Comparison of ENCODE assay signal across 1 cellular context in genomic region chr15:51681303-51681963, GRCh38.
A peak's percentile ranks its signal among the peaks of the same experiment; 100 is the strongest.
TF ChIP-seq lines count a peak whose summit lies in the region.

SCG3 (plus strand) TSS chr15:51681503; CDS start chr15:51681756, 253 bp downstream.

TF ChIP-seq in Ishikawa, 13 proteins besides CTCF, POLR2A, EP300 and RAD21 (continued from another document):
- TF ChIP-seq REST (IDR thresholded peaks at IDR 0.05; ENCODE audit: low read depth) (peak; percentile 96), CREB1 (IDR thresholded peaks at IDR 0.05; ENCODE audit: low read depth) (peak; percentile 75)
